Comparison of ENCODE assay signal across 20 cellular contexts in genomic region chr1:172952541-172952940, GRCh38.
DNase-seq lines count a peak whose midpoint lies in the region; ATAC-seq, FAIRE-seq and TF ChIP-seq lines count a peak whose summit lies in the region.
"Had no signal": no experiment of that assay in that cellular context is flagged by ENCODE, and none has a peak within 500 bp of the region (broad histone marks: within the 10 kb centered on the region; RNA-seq: fewer than 3 reads in every experiment).

No MANE protein-coding gene starts in this region.

- no peaks in the 10 kb centered on the region for H3K36me3 Mint-ChIP-seq in activated naive CD4-positive, alpha-beta T cell treated with anti-CD3 and anti-CD28 coated beads, Interleukin-2, amount 50 U/mL, for 72 hours

- H2AFZ ChIP-seq in SK-N-SH (ENCODE audit: low read depth) = no peak overlapping the region

- FAIRE-seq in D721Med (lab: Jason Lieb, UNC) = peak; percentile 75
- FAIRE-seq: G401.6, GM12891 had no signal

- no peak for DNase-seq in SK-N-SH
- DNase-seq in D721Med (ENCODE audit: insufficient read length, low spot score) = no peak
- peak; percentile 50 for DNase-seq in NCI-H82 (lab: John Stamatoyannopoulos, UW)
- peak; percentile 58 for DNase-seq in fibroblast of the aortic adventitia (ENCODE audit: low read depth)
- DNase-seq in right atrium auricular region (ENCODE audit: low spot score) = no peak
- no peak for DNase-seq in activated naive CD4-positive, alpha-beta T cell treated with anti-CD3 and anti-CD28 coated beads, Interleukin-2, amount 50 U/mL, for 72 hours (ENCODE audit: low spot score in 2 of 2)
- DNase-seq: ACHN; C1 segment of cervical spinal cord; Calu3; CD4-positive, alpha-beta T cell; DMS79; GOT3; H9 had no signal

- no peaks in the 10 kb centered on the region for H4K20me1 ChIP-seq in SK-N-SH (ENCODE audit: insufficient read depth)

- H3K79me2 ChIP-seq in SK-N-SH (ENCODE audit: insufficient read depth) = no peaks in the 10 kb centered on the region

- no peaks in the 10 kb centered on the region for H3K9me2 ChIP-seq in SK-N-SH

- H3K9me3 ChIP-seq in SK-N-SH = no peaks in the 10 kb centered on the region
- no peaks in the 10 kb centered on the region for H3K9me3 ChIP-seq in right atrium auricular region

- no peak for TF ChIP-seq EP300 in SK-N-SH (IDR thresholded peaks at IDR 0.05; ENCODE audit: borderline replicate concordance in 1 of 2, low read depth in 1 of 2, low read length in 1 of 2)

- TF ChIP-seq CTCF in SK-N-SH (IDR thresholded peaks at IDR 0.05) (no peak), D721Med (IDR thresholded peaks at IDR 0.05; ENCODE audit: insufficient read depth, missing control alignments) (no peak), fibroblast of the aortic adventitia (IDR thresholded peaks at IDR 0.05; ENCODE audit: insufficient read depth, low read length) (no peak), right atrium auricular region (IDR thresholded peaks at IDR 0.05) (no peak)

- no peaks in the 10 kb centered on the region for H3K27me3 ChIP-seq in SK-N-SH (ENCODE audit: insufficient read depth)
- H3K27me3 ChIP-seq in right atrium auricular region = no peaks in the 10 kb centered on the region

- WGBS in SK-N-SH (ENCODE audit: low lambda C conversion rate) = 71% methylated on average over 1 of the region's 1 CpG

- CTCF ChIA-PET in SK-N-SH (lab: Yijun Ruan, JAX) = no interaction called here

- H3K27ac ChIP-seq in SK-N-SH (ENCODE audit: low read depth in 2 of 2, low read length in 1 of 2) = peak overlapping the region in 1 of 2 experiments; percentile 41; a peak in 2 of 4 replicates
- no peak overlapping the region for H3K27ac ChIP-seq in right atrium auricular region
- H3K27ac ChIP-seq: 22Rv1 had no signal

- H3K36me3 ChIP-seq in SK-N-SH (replicated peaks in 1 of 2; ENCODE audit: control insufficient read depth in 1 of 2, insufficient read depth in 2 of 2, low read length in 1 of 2) (no peaks in the 10 kb centered on the region), right atrium auricular region (no peaks in the 10 kb centered on the region)

- no peak overlapping the region for H3K4me2 ChIP-seq in SK-N-SH

- no peak overlapping the region for H3K27ac Mint-ChIP-seq in activated naive CD4-positive, alpha-beta T cell treated with anti-CD3 and anti-CD28 coated beads, Interleukin-2, amount 50 U/mL, for 72 hours
- H3K27ac Mint-ChIP-seq: B cell; CD4-positive, alpha-beta T cell; H9; IgD-negative memory B cell had no signal

- H3K9ac ChIP-seq in SK-N-SH = no peak overlapping the region

- peaks cover 0 to 4% of the 10 kb centered on the region in 2 donors for H3K9me3 Mint-ChIP-seq in activated naive CD4-positive, alpha-beta T cell treated with anti-CD3 and anti-CD28 coated beads, Interleukin-2, amount 50 U/mL, for 72 hours
- H3K9me3 Mint-ChIP-seq: CD4-positive, alpha-beta T cell; H9; IgD-negative memory B cell had no signal

- no peak overlapping the region for H3K4me3 ChIP-seq in SK-N-SH (ENCODE audit: low read depth in 2 of 2, low read length in 1 of 2)
- no peak overlapping the region for H3K4me3 ChIP-seq in fibroblast of the aortic adventitia (ENCODE audit: low read depth, low read length)
- H3K4me3 ChIP-seq in right atrium auricular region = no peak overlapping the region

- peaks cover 36% of the 10 kb centered on the region for H3F3A ChIP-seq in SK-N-SH (replicated peaks; ENCODE audit: insufficient read depth)

- POLR2A ChIA-PET in SK-N-SH (lab: Yijun Ruan, JAX) = no interaction called here

- peaks cover 10 to 38% of the 10 kb centered on the region in 2 experiments; a peak in 3 of 4 replicates for H3K4me1 ChIP-seq in SK-N-SH (ENCODE audit: control insufficient read depth in 1 of 2, insufficient read depth in 2 of 2, low read depth in 1 of 2, low read length in 1 of 2)
- no peaks in the 10 kb centered on the region for H3K4me1 ChIP-seq in right atrium auricular region

- ATAC-seq in SK-N-SH treated with all-trans-retinoic acid at 6 μM for 48 hours (no peak), HG03025 (IDR thresholded peaks at IDR 0.05; ENCODE audit: low FRiP score, unreplicated experiment) (no peak)
- no peak for ATAC-seq in activated naive CD4-positive, alpha-beta T cell treated with anti-CD3 and anti-CD28 coated beads, Interleukin-2, amount 50 U/mL, for 72 hours

- no peak for TF ChIP-seq RAD21 in SK-N-SH (IDR thresholded peaks at IDR 0.05; ENCODE audit: low read length)

TF ChIP-seq in SK-N-SH, 30 proteins besides CTCF, POLR2A, EP300 and RAD21:
- peak; percentile 41; the same call in 1 of the 2 replicates for TF ChIP-seq PBX3 (IDR thresholded peaks at IDR 0.05)
- TF ChIP-seq FOSL2 (IDR thresholded peaks at IDR 0.05; ENCODE audit: borderline replicate concordance, low read depth) = no peak

TF ChIP-seq in SK-N-SH treated with all-trans-retinoic acid at 6 μM for 48 hours, 23 proteins besides CTCF, POLR2A, EP300 and RAD21:
- no peak for TF ChIP-seq POU6F1 (CRISPR knock-in tag; IDR thresholded peaks at IDR 0.05; ENCODE audit: borderline replicate concordance, low read depth)
- TF ChIP-seq ZFP3 (CRISPR knock-in tag; IDR thresholded peaks at IDR 0.05) = no peak
- no peak for TF ChIP-seq CSRNP3 (CRISPR knock-in tag; IDR thresholded peaks at IDR 0.05)
- no peak for TF ChIP-seq CREB5 (CRISPR knock-in tag; IDR thresholded peaks at IDR 0.05; ENCODE audit: low read depth)
TF ChIP-seq in SK-N-SH treated with all-trans-retinoic acid at 6 μM for 48 hours: peak in this region for 0.

Comparison
In these comparisons a context has a peak if more than half of its experiments do, and no peak if none do; other contexts are left out.
1. DNase-seq: peak in NCI-H82 (single experiment) and fibroblast of the aortic adventitia (single experiment); none in SK-N-SH (single experiment), D721Med (single experiment), right atrium auricular region (single experiment) and activated naive CD4-positive, alpha-beta T cell treated with anti-CD3 and anti-CD28 coated beads, Interleukin-2, amount 50 U/mL, for 72 hours (0 of 2).